ENCODE assay signal across 1 cellular context in the genomic region with DNA sequence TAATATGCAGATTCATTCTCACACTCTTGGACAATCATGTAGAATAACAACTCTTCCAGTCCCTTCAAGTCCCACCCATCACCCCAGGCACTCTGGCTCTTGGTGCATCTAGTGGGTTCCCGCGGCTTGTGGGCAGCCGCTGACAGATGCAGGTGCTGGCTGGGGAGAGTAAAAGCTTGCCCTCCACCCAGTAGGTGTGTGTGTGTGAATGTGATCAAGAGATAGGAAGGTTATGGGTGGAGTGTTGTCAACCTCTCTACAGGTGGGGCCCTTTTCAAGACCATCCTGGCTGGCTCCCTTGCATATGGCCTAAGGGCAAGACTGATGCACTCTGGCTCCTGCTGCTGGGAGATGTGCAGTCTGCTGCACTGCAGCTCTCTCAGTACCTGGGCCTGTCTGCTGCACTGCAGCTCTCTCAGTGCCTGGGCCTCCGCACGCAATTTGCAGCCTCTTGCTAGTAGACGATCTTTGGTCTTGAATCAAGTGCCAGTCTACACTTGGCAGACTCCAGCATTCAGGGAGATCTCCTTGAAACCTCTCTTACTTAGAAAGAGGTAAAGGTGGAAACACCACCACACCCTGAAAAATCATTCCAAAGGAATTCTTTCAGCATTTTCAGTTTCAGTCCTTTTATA.
TF ChIP-seq lines count a peak whose summit lies in the region.

No MANE protein-coding gene starts in this region.

TF ChIP-seq in GM23338, 12 proteins besides CTCF, POLR2A, EP300 and RAD21 (continued from another document):
- TF ChIP-seq ZNF462 (CRISPR knock-in tag; IDR thresholded peaks at IDR 0.05) (no peak), NANOG (IDR thresholded peaks at IDR 0.05; ENCODE audit: borderline replicate concordance) (no peak), STAT1 (IDR thresholded peaks at IDR 0.05; ENCODE audit: unreplicated experiment) (no peak)
